In genomic region chr19:4455742-4456565, GRCh38 we compare ENCODE assay signal across 8 cellular contexts. TPM values are rescaled to one million over a fixed set of nuclear protein-coding genes. Genes with fewer than 3 reads are reported as not detected.
DNase-seq lines count a peak whose midpoint lies in the region; ATAC-seq and TF ChIP-seq lines count a peak whose summit lies in the region.

No MANE protein-coding gene starts in this region.

- peaks cover 2% of the 10 kb centered on the region for H3K36me3 ChIP-seq in mammary epithelial cell (ENCODE audit: insufficient read depth, low read length)
- H3K36me3 ChIP-seq in thoracic aorta, result peaks cover 33% of the 10 kb centered on the region

- dilution Hi-C loops in mammary epithelial cell (cut with HindIII; ENCODE audit: low sequenced_read_pairs), result loop anchor here (5.0 kb wide), 1 partner anchor 89 kb away; no protein-coding TSS in a partner anchor

- no TSS peak for BruUV-seq in mammary epithelial cell (replicated peaks; lab: Mats Ljungman, UMichigan)

- no peaks in the 10 kb centered on the region for H3K9me3 ChIP-seq in mammary epithelial cell (replicated peaks; ENCODE audit: insufficient read depth, low read length)
- no peaks in the 10 kb centered on the region for H3K9me3 ChIP-seq in thoracic aorta

- peak overlapping the region; percentile 83 for H3K9ac ChIP-seq in mammary epithelial cell (ENCODE audit: insufficient read depth, low read length)

- H3K27ac ChIP-seq in mammary epithelial cell (ENCODE audit: insufficient read depth, low read depth, low read length), result peak overlapping the region; percentile 4
- peak overlapping the region in 1 of 2 donors; percentile 36 for H3K27ac ChIP-seq in thoracic aorta

- TF ChIP-seq CTCF in mammary epithelial cell (conservative IDR thresholded peaks at IDR 0.05 in 1 of 2, IDR thresholded peaks at IDR 0.05 in 1 of 2; ENCODE audit: extremely low read depth in 1 of 2, insufficient read depth in 1 of 2, low read depth in 1 of 2, low read length in 2 of 2) (no peak), thoracic aorta (IDR thresholded peaks at IDR 0.05) (no peak)

- H3K4me1 ChIP-seq in mammary epithelial cell (ENCODE audit: insufficient read depth, low read length), result peaks cover 22% of the 10 kb centered on the region
- H3K4me1 ChIP-seq in thoracic aorta (ENCODE audit: control insufficient read depth in 1 of 2, low read depth in 2 of 2), result peaks cover 15 to 16% of the 10 kb centered on the region in 2 donors

- in situ Hi-C loops in mammary epithelial cell (cut with MboI; ENCODE audit: low sequenced_read_pairs in 2 of 2), result no loop called here

- DNase-seq in NCI-H345 (lab: John Stamatoyannopoulos, UW) (peak; percentile 40), NCI-H345 treated with DMSO at 0.1 percent for 48 hours (lab: John Stamatoyannopoulos, UW; ENCODE audit: unreplicated experiment) (no peak), NCI-H510A (lab: John Stamatoyannopoulos, UW) (peak; percentile 39), mammary epithelial cell (peak; percentile 43), left lobe of liver (ENCODE audit: low spot score) (no peak), thoracic aorta (ENCODE audit: low spot score) (no peak)

- peak overlapping the region; percentile 72 for H3K4me2 ChIP-seq in mammary epithelial cell (ENCODE audit: insufficient read depth, low read depth, low read length)

- 59% methylated on average over 3 of the region's 15 CpGs for WGBS in mammary epithelial cell (ENCODE audit: low coverage, missing lambda C conversion rate)

- H2AFZ ChIP-seq in mammary epithelial cell (ENCODE audit: low read depth, low read length), result no peak overlapping the region

- ATAC-seq in left lobe of liver, result peak; percentile 12
- no peak for ATAC-seq in thoracic aorta (ENCODE audit: insufficient number of reproducible peaks, low FRiP score, low read depth)
- ATAC-seq in HG03039 (IDR thresholded peaks at IDR 0.05; ENCODE audit: unreplicated experiment), result no peak
- ATAC-seq in HG02973 (IDR thresholded peaks at IDR 0.05; ENCODE audit: unreplicated experiment), result no peak

- H3K27me3 ChIP-seq in mammary epithelial cell (ENCODE audit: insufficient read depth, low read length) (no peaks in the 10 kb centered on the region), thoracic aorta (replicated peaks; ENCODE audit: insufficient read depth) (no peaks in the 10 kb centered on the region)

- peak overlapping the region; percentile 72 to 88 (median 74) for H3K4me3 ChIP-seq in mammary epithelial cell (replicated peaks in 1 of 3; ENCODE audit: insufficient read depth in 1 of 3, low read depth in 2 of 3, low read length in 3 of 3)
- H3K4me3 ChIP-seq in thoracic aorta, result peak overlapping the region; percentile 86

- CTCF ChIA-PET in mammary epithelial cell (lab: Charles Lee; ENCODE audit: low non-redundant PET), result interaction anchor here (0.6 to 0.8 kb wide), 2 partner anchors 13 to 16 kb away, joined by 3 read pairs; no protein-coding TSS in a partner anchor

- H3K79me2 ChIP-seq in mammary epithelial cell (ENCODE audit: insufficient read depth, low read length), result peaks cover 31% of the 10 kb centered on the region

- H4K20me1 ChIP-seq in mammary epithelial cell (ENCODE audit: insufficient read depth, low read length), result no peaks in the 10 kb centered on the region

- intact Hi-C loops in mammary epithelial cell (cut with micrococcal nuclease), result no loop called here

RNA-seq across cellular contexts. Expression of gene UBXN6, which starts 1.6 kb away (rescaled TPM):
- total RNA-seq in mammary epithelial cell, result 10 to 100 TPM; 81.0 to 87.7 TPM
- 56.4 TPM for polyA plus RNA-seq in mammary epithelial cell
- 11.1 TPM for polyA minus RNA-seq in mammary epithelial cell
- total RNA-seq in left lobe of liver, result 73.5 TPM
- total RNA-seq in thoracic aorta, result 10 to 100 TPM; 51.1 to 68.5 TPM

RNA-seq across cellular contexts. Expression of gene HDGFL2, which starts 16.1 kb away (rescaled TPM):
- 10 to 100 TPM; 38.5 to 50.9 TPM for total RNA-seq in mammary epithelial cell
- polyA plus RNA-seq in mammary epithelial cell, result 30.0 TPM
- polyA minus RNA-seq in mammary epithelial cell, result 13.4 TPM
- 16.8 TPM for total RNA-seq in left lobe of liver
- 10 to 100 TPM; 22.7 to 40.3 TPM for total RNA-seq in thoracic aorta

RNA-seq across cellular contexts. Expression of gene CHAF1A, which starts 53.5 kb away (rescaled TPM):
- total RNA-seq in mammary epithelial cell (10 to 100 TPM in 1 of 2 donors, 1 to 10 TPM in 1; 4.0 to 30.0 TPM), left lobe of liver (3.3 TPM), thoracic aorta (1 to 10 TPM; 3.2 to 5.8 TPM)
- 24.4 TPM for polyA plus RNA-seq in mammary epithelial cell
- polyA minus RNA-seq in mammary epithelial cell, result 16.8 TPM

RNA-seq across cellular contexts. Expression of gene SH3GL1, which starts 55.6 kb away (rescaled TPM):
- total RNA-seq in mammary epithelial cell (100 to 1,000 TPM in 1 of 2 donors, 10 to 100 TPM in 1; 80.5 to 149 TPM), left lobe of liver (30.2 TPM), thoracic aorta (10 to 100 TPM; 47.3 to 56.9 TPM)
- 84.9 TPM for polyA plus RNA-seq in mammary epithelial cell
- polyA minus RNA-seq in mammary epithelial cell, result 55.7 TPM

Comparison
In these comparisons a context has a peak if more than half of its experiments do, and no peak if none do; other contexts are left out.
1. DNase-seq: peak in NCI-H345 (single experiment), NCI-H510A (single experiment) and mammary epithelial cell (single experiment); none in NCI-H345 treated with DMSO at 0.1 percent for 48 hours (single experiment), left lobe of liver (single experiment) and thoracic aorta (single experiment).